12 cellular contexts compared by ENCODE assay signal in genomic region chr16:3439637-3440036, GRCh38. TPM values are rescaled to one million over a fixed set of nuclear protein-coding genes. Genes with fewer than 3 reads are reported as not detected.
"Had no signal": no experiment of that assay in that cellular context is flagged by ENCODE, and none has a peak within 500 bp of the region (broad histone marks: within the 10 kb centered on the region; RNA-seq: fewer than 3 reads in every experiment).

No MANE protein-coding gene starts in this region.

- ATAC-seq: HCT116, HepG2 had no signal

- H3K4me3 ChIP-seq: GM23248, HAP-1 had no signal

- H3K9ac ChIP-seq: GM23248, KMS-11 had no signal

- H3K27me3 Mint-ChIP-seq: IgD-negative memory B cell had no signal

- DNase-seq: GM23248, GOT3, H7, KBM-7 had no signal

- H3K9me3 ChIP-seq: HAP-1 had no signal

- FAIRE-seq: HepG2 had no signal

- H3K27ac ChIP-seq: GM23248, HL-60, KMS-11 had no signal

RNA-seq across cellular contexts. Expression of gene C16orf90, which starts 55.7 kb away (rescaled TPM):
- total RNA-seq: GM23248, H4, H7, HepG2, HT1080 had no signal
- polyA plus RNA-seq: GM23248, HepG2, IgD-negative memory B cell had no signal
